16 cellular contexts compared by ENCODE assay signal in genomic region chr2:241764272-241765241, GRCh38. TPM values are rescaled to one million over a fixed set of nuclear protein-coding genes. Genes with fewer than 3 reads are reported as not detected.
DNase-seq lines count a peak whose midpoint lies in the region; ATAC-seq and TF ChIP-seq lines count a peak whose summit lies in the region.
"Had no signal": no experiment of that assay in that cellular context is flagged by ENCODE, and none has a peak within 500 bp of the region (broad histone marks: within the 10 kb centered on the region; RNA-seq: fewer than 3 reads in every experiment).

No MANE protein-coding gene starts in this region.

- peaks cover 23% of the 10 kb centered on the region for H3K36me3 ChIP-seq in BLaER1
- H3K36me3 ChIP-seq in mucosa of descending colon (ENCODE audit: low read depth): no peaks in the 10 kb centered on the region

- CTCF ChIA-PET in HEK293T (lab: Yijun Ruan, JAX): no interaction called here

- ATAC-seq in mucosa of descending colon: no peak
- ATAC-seq: activated naive CD8-positive, alpha-beta T cell treated with anti-CD3 and anti-CD28 coated beads, Interleukin-2, amount 50 U/mL, for 24 hours had no signal

- H3K27ac ChIP-seq in BLaER1: peak overlapping the region; percentile 77

- peak overlapping the region; percentile 72 for H3K4me2 ChIP-seq in BLaER1

- no peaks in the 10 kb centered on the region for H4K20me1 ChIP-seq in BLaER1

- H3K27me3 ChIP-seq in BLaER1: no peaks in the 10 kb centered on the region

- H3K4me1 ChIP-seq in BLaER1: peaks cover 37% of the 10 kb centered on the region
- H3K4me1 ChIP-seq in mucosa of descending colon (ENCODE audit: low read depth): no peaks in the 10 kb centered on the region

- intact Hi-C loops in mucosa of descending colon (cut with DNase I, micrococcal nuclease): no loop called here

- peaks cover 3% of the 10 kb centered on the region; the same call in 1 of the 2 replicates for H3K9me3 ChIP-seq in BLaER1
- H3K9me3 ChIP-seq in mucosa of descending colon: peaks cover 2% of the 10 kb centered on the region

- DNase-seq in ELF-1 (ENCODE audit: low read depth, low spot score): peak; percentile 67
- peak; percentile 67 for DNase-seq in ecto neural progenitor cell (ENCODE audit: low spot score)
- peak in 2 of 3 donors; percentile 26 to 44 for DNase-seq in mucosa of descending colon
- DNase-seq in retina: no peak
- DNase-seq in cerebellar cortex (ENCODE audit: low spot score): no peak
- no peak for DNase-seq in anterior cingulate cortex (lab: John Stamatoyannopoulos, UW)
- DNase-seq in HEK293T (ENCODE audit: extremely low spot score): no peak
- DNase-seq: activated CD4-positive, alpha-beta T cell treated with anti-CD3 and anti-CD28 coated beads for 4 hours; activated naive CD8-positive, alpha-beta T cell treated with anti-CD3 and anti-CD28 coated beads, Interleukin-2, amount 50 U/mL, for 24 hours; foreskin fibroblast; Karpas-422; NCI-H1930; NCI-H774 had no signal

- H3K4me3 ChIP-seq in BLaER1 (no peak overlapping the region), mucosa of descending colon (no peak overlapping the region)

- POLR2A ChIA-PET in HEK293T (lab: Yijun Ruan, JAX): no interaction called here

- H3K9ac ChIP-seq in BLaER1: peak overlapping the region; percentile 34

- TF ChIP-seq CTCF in mucosa of descending colon (IDR thresholded peaks at IDR 0.05): no peak

TF ChIP-seq in HEK293T, 16 proteins besides CTCF, POLR2A, EP300 and RAD21:
- TF ChIP-seq ARNT (IDR thresholded peaks at IDR 0.05): no peak
- TF ChIP-seq LEF1 (IDR thresholded peaks at IDR 0.05; ENCODE audit: borderline replicate concordance): no peak
- TF ChIP-seq TARDBP (IDR thresholded peaks at IDR 0.05): no peak
- no peak for TF ChIP-seq SUZ12 (IDR thresholded peaks at IDR 0.05)
- no peak for TF ChIP-seq L3MBTL2 (conservative IDR thresholded peaks at IDR 0.05)

RNA-seq across cellular contexts. Expression of gene GAL3ST2, which starts 12.1 kb away (rescaled TPM):
- total RNA-seq in mucosa of descending colon: 10 to 100 TPM; 15.1 to 46.5 (median 42.4) TPM
- total RNA-seq: dermis microvascular lymphatic vessel endothelial cell, skeletal muscle tissue had no signal

RNA-seq across cellular contexts. Expression of gene D2HGDH, which starts 30.1 kb away (rescaled TPM):
- 10 to 100 TPM; 52.2 to 88.6 (median 63.0) TPM for total RNA-seq in mucosa of descending colon

RNA-seq across cellular contexts. Expression of gene NEU4, which starts 44.4 kb away (rescaled TPM):
- 10 to 100 TPM; 41.4 to 72.5 (median 71.0) TPM for total RNA-seq in mucosa of descending colon

Comparison
In these comparisons a context has a peak if more than half of its experiments do, and no peak if none do; other contexts are left out.
1. DNase-seq: peak in ELF-1 (single experiment), ecto neural progenitor cell (single experiment) and mucosa of descending colon (2 of 3); none in retina (single experiment), cerebellar cortex (single experiment), anterior cingulate cortex (0 of 58) and HEK293T (single experiment).